8 cellular contexts compared by ENCODE assay signal in genomic region chr3:12284591-12284990, GRCh38. TPM values are rescaled to one million over a fixed set of nuclear protein-coding genes. Genes with fewer than 3 reads are reported as not detected.
"Had no signal": no experiment of that assay in that cellular context is flagged by ENCODE, and none has a peak within 500 bp of the region (broad histone marks: within the 10 kb centered on the region; RNA-seq: fewer than 3 reads in every experiment).

No MANE protein-coding gene starts in this region.

- H3K9me3 ChIP-seq: HAP-1 had no signal

- FAIRE-seq: HepG2 had no signal

- H3K27ac ChIP-seq: GM23248, HL-60 had no signal

- H3K36me3 ChIP-seq: HAP-1 had no signal

- DNase-seq: GM23248, GOT3, H7 had no signal

- H3K9ac ChIP-seq: GM23248 had no signal

- ATAC-seq: HCT116, HepG2 had no signal

- H3K4me3 ChIP-seq: GM23248, HAP-1 had no signal

- H3K27ac Mint-ChIP-seq: IgD-negative memory B cell had no signal

- H3K36me3 Mint-ChIP-seq: IgD-negative memory B cell had no signal

RNA-seq across cellular contexts. Expression of gene PPARG, which starts 4.3 kb away (rescaled TPM):
- polyA plus RNA-seq: IgD-negative memory B cell had no signal
